In the genomic region with DNA sequence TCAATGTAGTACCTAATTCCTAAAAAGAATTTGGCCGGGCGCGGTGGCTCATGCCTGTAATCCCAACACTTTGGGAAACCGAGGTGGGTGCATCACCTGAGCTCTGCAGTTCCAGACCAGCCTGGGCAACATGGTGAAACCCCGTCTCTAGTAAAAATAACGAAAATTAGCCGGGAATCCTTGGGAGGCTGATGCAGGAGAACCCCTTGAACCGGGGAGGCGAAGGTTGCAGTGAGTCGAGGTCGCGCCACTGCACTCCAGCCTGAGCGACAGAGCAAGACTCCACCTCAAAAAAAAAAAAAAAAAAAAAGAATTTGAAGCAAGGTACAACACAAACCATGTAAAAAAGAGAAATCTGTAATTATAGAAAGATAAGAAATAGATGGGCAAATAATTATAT, we compare ENCODE assay signal across 7 cellular contexts. TPM values are rescaled to one million over a fixed set of nuclear protein-coding genes. Genes with fewer than 3 reads are reported as not detected.
DNase-seq lines count a peak whose midpoint lies in the region; ATAC-seq, FAIRE-seq and TF ChIP-seq lines count a peak whose summit lies in the region.
"Not testable (repeated sequence)": the region's sequence is repeated elsewhere in the genome, so short reads cannot be mapped to it uniquely, and the experiment has no call there.

No MANE protein-coding gene starts in this region.

- not testable (repeated sequence) for TF ChIP-seq POLR2A in endothelial cell of umbilical vein (IDR thresholded peaks at IDR 0.05; ENCODE audit: low read depth, low read length)

- not testable (repeated sequence) for H3K9me3 ChIP-seq in GM23248 (ENCODE audit: low read depth); PC-3 (ENCODE audit: low read length); endothelial cell of umbilical vein (replicated peaks; ENCODE audit: control insufficient read depth, insufficient read depth, low read length); hepatocyte (ENCODE audit: low read depth); skeletal muscle tissue (ENCODE audit: control insufficient read depth in 3 of 3, low read length in 3 of 3)

- not testable (repeated sequence) for FAIRE-seq in endothelial cell of umbilical vein (lab: Jason Lieb, UNC)

- intact Hi-C loops in PC-3 (cut with micrococcal nuclease) = not testable (repeated sequence)
- intact Hi-C loops in endothelial cell of umbilical vein (cut with micrococcal nuclease) = loop anchor here (5.0 kb wide), 2 partner anchors 70 to 595 kb away; a partner anchor contains a TSS

- in situ Hi-C loops in GM23248 (cut with MboI); astrocyte of the cerebellum (cut with HindIII; ENCODE audit: low sequenced_read_pairs): not testable (repeated sequence)

- peak overlapping the region; percentile 84 for H3K9ac ChIP-seq in GM23248
- H3K9ac ChIP-seq in PC-3 (ENCODE audit: low read length) = peak overlapping the region; percentile 61; the same call in 1 of the 2 replicates
- not testable (repeated sequence) for H3K9ac ChIP-seq in endothelial cell of umbilical vein (replicated peaks; ENCODE audit: extremely low read depth, insufficient read depth, low read length)
- peak overlapping the region; percentile 98 for H3K9ac ChIP-seq in skeletal muscle tissue (ENCODE audit: low read depth in 1 of 3, low read length in 3 of 3)

- TF ChIP-seq CTCF in PC-3 (conservative IDR thresholded peaks at IDR 0.05; ENCODE audit: low read depth, low read length); astrocyte of the cerebellum (IDR thresholded peaks at IDR 0.05; ENCODE audit: low read depth, low read length, missing control alignments); endothelial cell of umbilical vein (IDR thresholded peaks at IDR 0.05; ENCODE audit: extremely low read depth in 1 of 2, insufficient read depth in 1 of 2, low read depth in 1 of 2, low read length in 2 of 2); hepatocyte (IDR thresholded peaks at IDR 0.05; ENCODE audit: poor library complexity); nephron (IDR thresholded peaks at IDR 0.05; ENCODE audit: unreplicated experiment in 3 of 3): not testable (repeated sequence)

- H3K4me3 ChIP-seq in GM23248 = peak overlapping the region; percentile 98
- H3K4me3 ChIP-seq in PC-3 (ENCODE audit: low read length) = peak overlapping the region; percentile 97
- H3K4me3 ChIP-seq in astrocyte of the cerebellum (ENCODE audit: low read depth, low read length) = peak overlapping the region; percentile 92
- H3K4me3 ChIP-seq in endothelial cell of umbilical vein (replicated peaks in 1 of 3; ENCODE audit: insufficient read depth in 1 of 3, low read depth in 1 of 3, low read length in 3 of 3) = peak overlapping the region in 2 of 3 experiments; percentile 88 to 96
- peak overlapping the region; percentile 46 for H3K4me3 ChIP-seq in hepatocyte
- peak overlapping the region; percentile 97 to 99 (median 98) for H3K4me3 ChIP-seq in skeletal muscle tissue (ENCODE audit: low read length in 3 of 3)

- H3K4me3 Mint-ChIP-seq in nephron = peak overlapping the region in 2 of 3 experiments; percentile 45 to 99

- H3K4me1 ChIP-seq in GM23248 (ENCODE audit: insufficient read depth) (peaks cover 22% of the 10 kb centered on the region), PC-3 (ENCODE audit: insufficient read depth, low read length) (peaks cover 17% of the 10 kb centered on the region; the same call in 1 of the 2 replicates), endothelial cell of umbilical vein (ENCODE audit: control insufficient read depth, extremely low read depth, insufficient read depth, low read length) (peaks cover 13% of the 10 kb centered on the region), hepatocyte (ENCODE audit: insufficient read depth) (peaks cover 16% of the 10 kb centered on the region), skeletal muscle tissue (ENCODE audit: control insufficient read depth in 3 of 3, insufficient read depth in 3 of 3, low read length in 3 of 3) (peaks cover 18 to 29% (median 19%) of the 10 kb centered on the region in 3 donors)

- DNase-seq in GM23248; PC-3; astrocyte of the cerebellum (ENCODE audit: low read depth); endothelial cell of umbilical vein (ENCODE audit: low read depth, low spot score); hepatocyte (ENCODE audit: low spot score): not testable (repeated sequence)

- POLR2A ChIA-PET in PC-3 (lab: Charles Lee; ENCODE audit: unreplicated experiment) = not testable (repeated sequence)
- POLR2A ChIA-PET in endothelial cell of umbilical vein (lab: Charles Lee) = interaction anchor here (1.0 kb wide), 1 partner anchor 173 kb away, joined by 4 read pairs; no protein-coding TSS in a partner anchor

- not testable (repeated sequence) for H3K36me3 Mint-ChIP-seq in nephron (ENCODE audit: low read depth)

- H3K9me1 ChIP-seq in endothelial cell of umbilical vein (replicated peaks; ENCODE audit: control insufficient read depth, extremely low read depth, insufficient read depth, low read length) = not testable (repeated sequence)

- H3K79me2 ChIP-seq in GM23248 (ENCODE audit: insufficient read depth) (peaks cover 70% of the 10 kb centered on the region), PC-3 (ENCODE audit: low read length) (peaks cover 34% of the 10 kb centered on the region), endothelial cell of umbilical vein (ENCODE audit: control insufficient read depth, insufficient read depth, low read length) (peaks cover 38% of the 10 kb centered on the region), hepatocyte (peaks cover 53% of the 10 kb centered on the region)

- BruUV-seq in PC-3 (replicated peaks; lab: Mats Ljungman, UMichigan) = not testable (repeated sequence)
- BruUV-seq in endothelial cell of umbilical vein (replicated peaks; lab: Mats Ljungman, UMichigan) = TSS peak; percentile 30

- H2AFZ ChIP-seq in GM23248 (peak overlapping the region; percentile 97), PC-3 (ENCODE audit: low read length) (peak overlapping the region; percentile 86; the same call in 1 of the 2 replicates)
- H2AFZ ChIP-seq in endothelial cell of umbilical vein (ENCODE audit: low read depth, low read length); hepatocyte: not testable (repeated sequence)

- H4K20me1 ChIP-seq in GM23248 (ENCODE audit: insufficient read depth) (peaks cover 11% of the 10 kb centered on the region; the same call in 1 of the 2 replicates), hepatocyte (ENCODE audit: insufficient read depth, poor library complexity, severe bottlenecking) (peaks cover 21% of the 10 kb centered on the region)
- H4K20me1 ChIP-seq in PC-3 (ENCODE audit: low read length); endothelial cell of umbilical vein (replicated peaks; ENCODE audit: control insufficient read depth, extremely low read depth, insufficient read depth, low read length): not testable (repeated sequence)

- dilution Hi-C loops in endothelial cell of umbilical vein (cut with MboI; ENCODE audit: extremely low pct_ligation_motif_present, low sequenced_read_pairs) = not testable (repeated sequence)

- H3K4me2 ChIP-seq in GM23248 (ENCODE audit: unreplicated experiment) (peak overlapping the region; percentile 90), PC-3 (ENCODE audit: low read length) (peak overlapping the region; percentile 84), endothelial cell of umbilical vein (ENCODE audit: insufficient read depth, low read length) (peak overlapping the region; percentile 89), hepatocyte (peak overlapping the region; percentile 86)

- H3K27ac ChIP-seq in GM23248 = peak overlapping the region; percentile 56
- H3K27ac ChIP-seq in PC-3 (ENCODE audit: low read length); endothelial cell of umbilical vein (ENCODE audit: insufficient read depth, low read depth, low read length); hepatocyte; skeletal muscle tissue (ENCODE audit: low read depth, low read length): not testable (repeated sequence)

- WGBS in GM23248 (ENCODE audit: low coverage in 1 of 2, low lambda C conversion rate in 2 of 2, missing lambda C conversion rate in 2 of 2), 2 experiments = 67 to 68% methylated on average over 13 of the region's 13 CpGs
- WGBS in hepatocyte (ENCODE audit: low lambda C conversion rate, missing lambda C conversion rate) = 90% methylated on average over 13 of the region's 13 CpGs

- peaks cover 21% of the 10 kb centered on the region for H3K4me1 Mint-ChIP-seq in nephron

- not testable (repeated sequence) for H3K9me2 ChIP-seq in GM23248 (ENCODE audit: insufficient read depth); PC-3 (replicated peaks; ENCODE audit: low read length); hepatocyte (replicated peaks; ENCODE audit: insufficient read depth)

- peaks cover 26% of the 10 kb centered on the region for H3F3A ChIP-seq in GM23248 (ENCODE audit: insufficient read depth)
- not testable (repeated sequence) for H3F3A ChIP-seq in PC-3 (ENCODE audit: low read length, unreplicated experiment)

- not testable (repeated sequence) for H3K27me3 ChIP-seq in GM23248 (replicated peaks; ENCODE audit: insufficient read depth); PC-3 (ENCODE audit: low read length); endothelial cell of umbilical vein (ENCODE audit: control insufficient read depth in 2 of 2, insufficient read depth in 2 of 2, low read length in 2 of 2); hepatocyte; skeletal muscle tissue (ENCODE audit: control insufficient read depth in 3 of 3, insufficient read depth in 3 of 3, low read length in 3 of 3)

- not testable (repeated sequence) for H3K9me3 Mint-ChIP-seq in nephron

- not testable (repeated sequence) for H3K36me3 ChIP-seq in GM23248 (ENCODE audit: low read depth); PC-3 (ENCODE audit: low read depth, low read length); endothelial cell of umbilical vein (ENCODE audit: control insufficient read depth in 2 of 2, extremely low read depth in 1 of 2, insufficient read depth in 2 of 2, low read length in 2 of 2); hepatocyte (replicated peaks; ENCODE audit: insufficient read depth, low read depth); skeletal muscle tissue (ENCODE audit: control insufficient read depth in 3 of 3, insufficient read depth in 3 of 3, low read length in 3 of 3)

- H3K27ac Mint-ChIP-seq in nephron = peak overlapping the region in 1 of 3 experiments; percentile 78

- H3K27me3 Mint-ChIP-seq in nephron (ENCODE audit: low read depth) = not testable (repeated sequence)

- ATAC-seq in PC-3 = not testable (repeated sequence)

- CTCF ChIA-PET in PC-3 (lab: Charles Lee) (interaction anchor here (0.5 kb wide), 1 partner anchor 224 kb away, joined by 3 read pairs; no protein-coding TSS in a partner anchor), endothelial cell of umbilical vein (lab: Charles Lee) (interaction anchor here (0.9 to 2.3 kb wide), 4 partner anchors 46 to 178 kb away, joined by 3 to 8 read pairs (median 6); a partner anchor contains a TSS)

RNA-seq across cellular contexts. Expression of a gene that starts 1.2 kb away (rescaled TPM):
- total RNA-seq in GM23248 (2014; rRNA removed; shearing (Covaris generic)) = 7.3 and 8.5 TPM in 2 replicates
- 55.2 and 56.3 TPM in 2 replicates for polyA plus RNA-seq in GM23248 (2016; fragmentation: Nextera tagmentation; extraction: Ambion mirVana)
- total RNA-seq in PC-3 (2014; rRNA removed) = 14.4 and 18.0 TPM in 2 replicates
- 51.0 and 57.1 TPM in 2 replicates for total RNA-seq in endothelial cell of umbilical vein
- polyA plus RNA-seq in endothelial cell of umbilical vein = 28.2 and 48.1 TPM in 2 replicates
- polyA plus RNA-seq in endothelial cell of umbilical vein (2011; cell fraction: cytosol; rRNA removed) = 58.5 and 79.8 TPM in 2 replicates
- polyA plus RNA-seq in endothelial cell of umbilical vein (2011; cell fraction: nucleus; rRNA removed) = 22.5 and 26.1 TPM in 2 replicates
- 147 and 151 TPM in 2 replicates for polyA plus RNA-seq in endothelial cell of umbilical vein (2012)
- polyA minus RNA-seq in endothelial cell of umbilical vein = 14.1 and 20.4 TPM in 2 replicates
- polyA minus RNA-seq in endothelial cell of umbilical vein (2011; cell fraction: cytosol; rRNA and poly(A)+ RNA removed) = 5.6 TPM
- 6.5 and 10.7 TPM in 2 replicates for polyA minus RNA-seq in endothelial cell of umbilical vein (2011; cell fraction: nucleus; rRNA and poly(A)+ RNA removed)
- total RNA-seq in hepatocyte = 20.3 and 22.0 TPM in 2 replicates
- 77.2 and 78.0 TPM in 2 replicates for polyA plus RNA-seq in hepatocyte
- 28.2 TPM for total RNA-seq in skeletal muscle tissue

RNA-seq across cellular contexts. Expression of a gene that starts 1.6 kb away (rescaled TPM):
- 39.0 and 41.9 TPM in 2 replicates for total RNA-seq in GM23248 (2014; rRNA removed; shearing (Covaris generic))
- polyA plus RNA-seq in GM23248 (2016; fragmentation: Nextera tagmentation; extraction: Ambion mirVana) (40.6 and 48.2 TPM in 2 replicates), endothelial cell of umbilical vein (4.9 and 10.0 TPM in 2 replicates), hepatocyte (47.9 and 83.5 TPM in 2 replicates)
- total RNA-seq in PC-3 (2014; rRNA removed) (30.0 and 58.7 TPM in 2 replicates), endothelial cell of umbilical vein (55.1 and 58.6 TPM in 2 replicates), hepatocyte (37.6 and 48.8 TPM in 2 replicates), skeletal muscle tissue (40.2 TPM)
- 14.8 and 20.1 TPM in 2 replicates for polyA plus RNA-seq in endothelial cell of umbilical vein (2011; cell fraction: cytosol; rRNA removed)
- polyA plus RNA-seq in endothelial cell of umbilical vein (2011; cell fraction: nucleus; rRNA removed) = 19.1 and 40.4 TPM in 2 replicates
- 40.4 and 51.1 TPM in 2 replicates for polyA plus RNA-seq in endothelial cell of umbilical vein (2012)
- 32.5 and 35.3 TPM in 2 replicates for polyA minus RNA-seq in endothelial cell of umbilical vein
- 32.9 TPM for polyA minus RNA-seq in endothelial cell of umbilical vein (2011; cell fraction: cytosol; rRNA and poly(A)+ RNA removed)
- 43.1 and 53.1 TPM in 2 replicates for polyA minus RNA-seq in endothelial cell of umbilical vein (2011; cell fraction: nucleus; rRNA and poly(A)+ RNA removed)

Comparison
In these comparisons a context has a peak if more than half of its experiments do, and no peak if none do; other contexts are left out.
1. H3K4me3 ChIP-seq: peak in every context shown above with its lines; median percentile 98 in GM23248; 98 in skeletal muscle tissue; 97 in PC-3; 92 in astrocyte of the cerebellum; 92 in endothelial cell of umbilical vein; 46 in hepatocyte.